1 cellular context compared by ENCODE assay signal in the genomic region with DNA sequence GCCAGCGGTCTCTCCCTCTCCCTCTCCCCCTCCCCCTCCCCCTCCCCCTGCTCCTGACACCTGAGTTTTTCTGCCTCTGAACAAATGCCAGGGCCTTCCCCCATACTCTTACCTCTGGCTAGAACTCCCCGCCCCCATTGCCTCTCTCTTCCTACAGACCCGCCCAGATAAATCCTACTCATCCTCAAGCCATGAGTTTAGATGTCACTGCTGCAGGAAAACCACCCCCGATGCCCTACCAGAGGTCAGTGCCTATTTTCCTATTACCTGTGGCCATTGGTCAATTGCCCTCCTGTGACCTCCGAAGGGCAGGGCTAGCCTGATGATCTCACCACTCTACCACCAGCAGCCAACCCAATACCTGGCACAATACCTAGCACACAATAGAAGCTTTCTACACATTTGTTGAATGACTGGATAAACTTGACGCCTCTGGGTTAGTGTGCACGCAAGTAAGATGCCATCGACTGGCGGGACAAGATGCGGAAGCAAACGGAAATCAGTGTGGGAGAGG.
TF ChIP-seq lines count a peak whose summit lies in the region.

No MANE protein-coding gene starts in this region.

TF ChIP-seq in H1, 55 proteins besides CTCF, POLR2A, EP300 and RAD21:
- TF ChIP-seq EGR1 (IDR thresholded peaks at IDR 0.05; ENCODE audit: borderline replicate concordance, low read depth, low read length) (no peak), ASH2L (IDR thresholded peaks at IDR 0.05; ENCODE audit: low read length) (no peak), SP4 (IDR thresholded peaks at IDR 0.05; ENCODE audit: low read length) (no peak), NANOG (IDR thresholded peaks at IDR 0.05; ENCODE audit: insufficient read depth, low read depth, low read length, poor library complexity, severe bottlenecking) (no peak), PHF8 (conservative IDR thresholded peaks at IDR 0.05; ENCODE audit: low read depth, low read length) (no peak), CHD1 (IDR thresholded peaks at IDR 0.05; ENCODE audit: low read depth, low read length) (no peak), SAP30 (IDR thresholded peaks at IDR 0.05; ENCODE audit: insufficient read depth, insufficient replicate concordance, low read length) (no peak), MAFK (IDR thresholded peaks at IDR 0.05; ENCODE audit: low read depth, low read length) (no peak)
- TF ChIP-seq, protein P1, sequence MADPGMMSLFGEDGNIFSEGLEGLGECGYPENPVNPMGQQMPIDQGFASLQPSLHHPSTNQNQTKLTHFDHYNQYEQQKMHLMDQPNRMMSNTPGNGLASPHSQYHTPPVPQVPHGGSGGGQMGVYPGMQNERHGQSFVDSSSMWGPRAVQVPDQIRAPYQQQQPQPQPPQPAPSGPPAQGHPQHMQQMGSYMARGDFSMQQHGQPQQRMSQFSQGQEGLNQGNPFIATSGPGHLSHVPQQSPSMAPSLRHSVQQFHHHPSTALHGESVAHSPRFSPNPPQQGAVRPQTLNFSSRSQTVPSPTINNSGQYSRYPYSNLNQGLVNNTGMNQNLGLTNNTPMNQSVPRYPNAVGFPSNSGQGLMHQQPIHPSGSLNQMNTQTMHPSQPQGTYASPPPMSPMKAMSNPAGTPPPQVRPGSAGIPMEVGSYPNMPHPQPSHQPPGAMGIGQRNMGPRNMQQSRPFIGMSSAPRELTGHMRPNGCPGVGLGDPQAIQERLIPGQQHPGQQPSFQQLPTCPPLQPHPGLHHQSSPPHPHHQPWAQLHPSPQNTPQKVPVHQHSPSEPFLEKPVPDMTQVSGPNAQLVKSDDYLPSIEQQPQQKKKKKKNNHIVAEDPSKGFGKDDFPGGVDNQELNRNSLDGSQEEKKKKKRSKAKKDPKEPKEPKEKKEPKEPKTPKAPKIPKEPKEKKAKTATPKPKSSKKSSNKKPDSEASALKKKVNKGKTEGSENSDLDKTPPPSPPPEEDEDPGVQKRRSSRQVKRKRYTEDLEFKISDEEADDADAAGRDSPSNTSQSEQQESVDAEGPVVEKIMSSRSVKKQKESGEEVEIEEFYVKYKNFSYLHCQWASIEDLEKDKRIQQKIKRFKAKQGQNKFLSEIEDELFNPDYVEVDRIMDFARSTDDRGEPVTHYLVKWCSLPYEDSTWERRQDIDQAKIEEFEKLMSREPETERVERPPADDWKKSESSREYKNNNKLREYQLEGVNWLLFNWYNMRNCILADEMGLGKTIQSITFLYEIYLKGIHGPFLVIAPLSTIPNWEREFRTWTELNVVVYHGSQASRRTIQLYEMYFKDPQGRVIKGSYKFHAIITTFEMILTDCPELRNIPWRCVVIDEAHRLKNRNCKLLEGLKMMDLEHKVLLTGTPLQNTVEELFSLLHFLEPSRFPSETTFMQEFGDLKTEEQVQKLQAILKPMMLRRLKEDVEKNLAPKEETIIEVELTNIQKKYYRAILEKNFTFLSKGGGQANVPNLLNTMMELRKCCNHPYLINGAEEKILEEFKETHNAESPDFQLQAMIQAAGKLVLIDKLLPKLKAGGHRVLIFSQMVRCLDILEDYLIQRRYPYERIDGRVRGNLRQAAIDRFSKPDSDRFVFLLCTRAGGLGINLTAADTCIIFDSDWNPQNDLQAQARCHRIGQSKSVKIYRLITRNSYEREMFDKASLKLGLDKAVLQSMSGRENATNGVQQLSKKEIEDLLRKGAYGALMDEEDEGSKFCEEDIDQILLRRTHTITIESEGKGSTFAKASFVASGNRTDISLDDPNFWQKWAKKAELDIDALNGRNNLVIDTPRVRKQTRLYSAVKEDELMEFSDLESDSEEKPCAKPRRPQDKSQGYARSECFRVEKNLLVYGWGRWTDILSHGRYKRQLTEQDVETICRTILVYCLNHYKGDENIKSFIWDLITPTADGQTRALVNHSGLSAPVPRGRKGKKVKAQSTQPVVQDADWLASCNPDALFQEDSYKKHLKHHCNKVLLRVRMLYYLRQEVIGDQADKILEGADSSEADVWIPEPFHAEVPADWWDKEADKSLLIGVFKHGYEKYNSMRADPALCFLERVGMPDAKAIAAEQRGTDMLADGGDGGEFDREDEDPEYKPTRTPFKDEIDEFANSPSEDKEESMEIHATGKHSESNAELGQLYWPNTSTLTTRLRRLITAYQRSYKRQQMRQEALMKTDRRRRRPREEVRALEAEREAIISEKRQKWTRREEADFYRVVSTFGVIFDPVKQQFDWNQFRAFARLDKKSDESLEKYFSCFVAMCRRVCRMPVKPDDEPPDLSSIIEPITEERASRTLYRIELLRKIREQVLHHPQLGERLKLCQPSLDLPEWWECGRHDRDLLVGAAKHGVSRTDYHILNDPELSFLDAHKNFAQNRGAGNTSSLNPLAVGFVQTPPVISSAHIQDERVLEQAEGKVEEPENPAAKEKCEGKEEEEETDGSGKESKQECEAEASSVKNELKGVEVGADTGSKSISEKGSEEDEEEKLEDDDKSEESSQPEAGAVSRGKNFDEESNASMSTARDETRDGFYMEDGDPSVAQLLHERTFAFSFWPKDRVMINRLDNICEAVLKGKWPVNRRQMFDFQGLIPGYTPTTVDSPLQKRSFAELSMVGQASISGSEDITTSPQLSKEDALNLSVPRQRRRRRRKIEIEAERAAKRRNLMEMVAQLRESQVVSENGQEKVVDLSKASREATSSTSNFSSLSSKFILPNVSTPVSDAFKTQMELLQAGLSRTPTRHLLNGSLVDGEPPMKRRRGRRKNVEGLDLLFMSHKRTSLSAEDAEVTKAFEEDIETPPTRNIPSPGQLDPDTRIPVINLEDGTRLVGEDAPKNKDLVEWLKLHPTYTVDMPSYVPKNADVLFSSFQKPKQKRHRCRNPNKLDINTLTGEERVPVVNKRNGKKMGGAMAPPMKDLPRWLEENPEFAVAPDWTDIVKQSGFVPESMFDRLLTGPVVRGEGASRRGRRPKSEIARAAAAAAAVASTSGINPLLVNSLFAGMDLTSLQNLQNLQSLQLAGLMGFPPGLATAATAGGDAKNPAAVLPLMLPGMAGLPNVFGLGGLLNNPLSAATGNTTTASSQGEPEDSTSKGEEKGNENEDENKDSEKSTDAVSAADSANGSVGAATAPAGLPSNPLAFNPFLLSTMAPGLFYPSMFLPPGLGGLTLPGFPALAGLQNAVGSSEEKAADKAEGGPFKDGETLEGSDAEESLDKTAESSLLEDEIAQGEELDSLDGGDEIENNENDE (IDR thresholded peaks at IDR 0.05; ENCODE audit: insufficient replicate concordance, low read length) = no peak
